Comparison of ENCODE assay signal across 8 cellular contexts in genomic region chrX:21926527-21927278, GRCh38. TPM values are rescaled to one million over a fixed set of nuclear protein-coding genes. Genes with fewer than 3 reads are reported as not detected.
DNase-seq lines count a peak whose midpoint lies in the region; ATAC-seq, FAIRE-seq and TF ChIP-seq lines count a peak whose summit lies in the region.

No MANE protein-coding gene starts in this region.

- H3K9me3 ChIP-seq in HEK293 (ENCODE audit: control insufficient read depth, insufficient read depth, low read depth, low read length) = no peaks in the 10 kb centered on the region
- no peaks in the 10 kb centered on the region for H3K9me3 ChIP-seq in subcutaneous abdominal adipose tissue (ENCODE audit: control insufficient read depth in 5 of 5, low read length in 5 of 5)

- no peak overlapping the region; the same call in 1 of the 2 replicates for H3K4me3 ChIP-seq in HEK293 (ENCODE audit: low read depth, low read length)
- H3K4me3 ChIP-seq in fibroblast of the aortic adventitia (ENCODE audit: low read depth, low read length) = peak overlapping the region; percentile 7
- H3K4me3 ChIP-seq in subcutaneous abdominal adipose tissue (ENCODE audit: low read depth in 1 of 5, low read length in 5 of 5) = peak overlapping the region in 1 of 5 donors; percentile 37

- H3K36me3 Mint-ChIP-seq in endothelial cell (ENCODE audit: low read depth, unreplicated experiment) = no peaks in the 10 kb centered on the region

- no peaks in the 10 kb centered on the region for H3K36me3 ChIP-seq in HEK293 (ENCODE audit: control insufficient read depth in 2 of 2, insufficient read depth in 1 of 2, low read length in 2 of 2)
- H3K36me3 ChIP-seq in subcutaneous abdominal adipose tissue (ENCODE audit: control insufficient read depth in 5 of 5, insufficient read depth in 5 of 5, low read length in 5 of 5) = no peaks in the 10 kb centered on the region

- no peak overlapping the region for H3K27ac Mint-ChIP-seq in endothelial cell (ENCODE audit: unreplicated experiment)

- intact Hi-C loops in left colon (cut with DNase I, micrococcal nuclease) = no loop called here

- H3K9me3 Mint-ChIP-seq in endothelial cell (ENCODE audit: unreplicated experiment) = no peaks in the 10 kb centered on the region

- no peak overlapping the region for H3K27ac ChIP-seq in HEK293 (ENCODE audit: extremely low read depth, low read depth, low read length)
- no peak overlapping the region for H3K27ac ChIP-seq in RWPE1
- H3K27ac ChIP-seq in subcutaneous abdominal adipose tissue (ENCODE audit: low read depth, low read length) = peak overlapping the region; percentile 45

- no peak for ATAC-seq in left colon

- no peak for TF ChIP-seq CTCF in HEK293 (tag by site-specific recombination; IDR thresholded peaks at IDR 0.05)
- TF ChIP-seq CTCF in RWPE1 (conservative IDR thresholded peaks at IDR 0.05; ENCODE audit: low read depth) = no peak
- no peak for TF ChIP-seq CTCF in fibroblast of the aortic adventitia (IDR thresholded peaks at IDR 0.05; ENCODE audit: insufficient read depth, low read length)
- no peak for TF ChIP-seq CTCF in endothelial cell (IDR thresholded peaks at IDR 0.05; ENCODE audit: unreplicated experiment)

- POLR2A ChIA-PET in HEK293 (lab: Yijun Ruan, JAX) = interaction anchor here (0.6 to 1.6 kb wide), 3 partner anchors 15 to 227 kb away, joined by 3 to 4 read pairs (median 3); no protein-coding TSS in a partner anchor
- POLR2A ChIA-PET in RWPE1 (lab: Yijun Ruan, JAX; ENCODE audit: low non-redundant PET) = no interaction called here

- H3K27me3 Mint-ChIP-seq in endothelial cell (ENCODE audit: unreplicated experiment) = peaks cover 2% of the 10 kb centered on the region

- H3K4me1 ChIP-seq in HEK293 (ENCODE audit: control insufficient read depth, insufficient read depth, low read length) (peaks cover 8% of the 10 kb centered on the region), subcutaneous abdominal adipose tissue (ENCODE audit: control insufficient read depth in 5 of 5, insufficient read depth in 5 of 5, low read length in 5 of 5) (no peaks in the 10 kb centered on the region)

- H3K9ac ChIP-seq in subcutaneous abdominal adipose tissue (ENCODE audit: low read length in 5 of 5) = peak overlapping the region in 1 of 5 donors; percentile 24

- CTCF ChIA-PET in HEK293 (lab: Yijun Ruan, JAX) = interaction anchor here (0.7 to 0.8 kb wide), 2 partner anchors 20 to 632 kb away, joined by 3 to 4 read pairs; no protein-coding TSS in a partner anchor
- CTCF ChIA-PET in RWPE1 (lab: Yijun Ruan, JAX) = no interaction called here

- DNase-seq in RWPE1 (ENCODE audit: low spot score) = peak; percentile 59
- peak; percentile 97 for DNase-seq in fibroblast of the aortic adventitia (ENCODE audit: low read depth)
- DNase-seq in activated CD8-positive, alpha-beta memory T cell treated with anti-CD3 and anti-CD28 coated beads for 24 hours = no peak
- no peak for DNase-seq in left colon
- DNase-seq in endothelial cell (ENCODE audit: low spot score) = no peak

- no peaks in the 10 kb centered on the region for H3K27me3 ChIP-seq in subcutaneous abdominal adipose tissue (ENCODE audit: control insufficient read depth in 5 of 5, insufficient read depth in 4 of 5, low read length in 5 of 5)

- H3K4me1 Mint-ChIP-seq in endothelial cell (ENCODE audit: unreplicated experiment) = no peaks in the 10 kb centered on the region

- no peak overlapping the region for H3K4me3 Mint-ChIP-seq in endothelial cell (ENCODE audit: unreplicated experiment)

- FAIRE-seq in G401.6 (lab: Jason Lieb, UNC) = peak; percentile 100

TF ChIP-seq in HEK293, 187 proteins besides CTCF, POLR2A, EP300 and RAD21 (continues in another document):
- TF ChIP-seq ZNF426 (tag by site-specific recombination; IDR thresholded peaks at IDR 0.05) (no peak), ZNF394 (tag by site-specific recombination; IDR thresholded peaks at IDR 0.05; ENCODE audit: borderline replicate concordance) (0 out of 2 replicates have a peak, but pooled peaks have one; percentile 10), ZNF248 (tag by site-specific recombination; IDR thresholded peaks at IDR 0.05) (no peak), ZNF292 (tag by site-specific recombination; IDR thresholded peaks at IDR 0.05; ENCODE audit: borderline replicate concordance, low read depth) (no peak), ZSCAN5A (tag by site-specific recombination; IDR thresholded peaks at IDR 0.05) (no peak), MYNN (tag by site-specific recombination; IDR thresholded peaks at IDR 0.05; ENCODE audit: borderline replicate concordance) (peak; percentile 82), ZSCAN30 (tag by site-specific recombination; IDR thresholded peaks at IDR 0.05) (no peak), ZNF23 (tag by site-specific recombination; IDR thresholded peaks at IDR 0.05; ENCODE audit: borderline replicate concordance) (no peak), ZNF211 (tag by site-specific recombination; IDR thresholded peaks at IDR 0.05; ENCODE audit: low read depth) (no peak), RBAK (tag by site-specific recombination; IDR thresholded peaks at IDR 0.05) (no peak), ZNF513 (tag by site-specific recombination; IDR thresholded peaks at IDR 0.05) (no peak), ZNF223 (tag by site-specific recombination; IDR thresholded peaks at IDR 0.05) (no peak), ZNF16 (tag by site-specific recombination; IDR thresholded peaks at IDR 0.05; ENCODE audit: low read depth) (no peak), ZNF510 (tag by site-specific recombination; IDR thresholded peaks at IDR 0.05; ENCODE audit: insufficient replicate concordance) (no peak), KLF10 (tag by site-specific recombination; IDR thresholded peaks at IDR 0.05) (peak; percentile 77), ZNF670 (tag by site-specific recombination; IDR thresholded peaks at IDR 0.05; ENCODE audit: low read depth) (no peak), ZNF544 (tag by site-specific recombination; IDR thresholded peaks at IDR 0.05) (no peak), ZNF626 (tag by site-specific recombination; IDR thresholded peaks at IDR 0.05) (no peak), ZFHX2 (tag by site-specific recombination; conservative IDR thresholded peaks at IDR 0.05) (no peak), GLI4 (tag by site-specific recombination; IDR thresholded peaks at IDR 0.05) (no peak), ZNF140 (tag by site-specific recombination; IDR thresholded peaks at IDR 0.05) (no peak), ZNF391 (tag by site-specific recombination; IDR thresholded peaks at IDR 0.05; ENCODE audit: borderline replicate concordance, low read depth) (no peak), ZNF341 (tag by site-specific recombination; IDR thresholded peaks at IDR 0.05; ENCODE audit: low read depth) (no peak), ZBTB17 (tag by site-specific recombination; IDR thresholded peaks at IDR 0.05) (no peak), TRIM28 (IDR thresholded peaks at IDR 0.05; ENCODE audit: borderline replicate concordance, low read length) (no peak), ZNF843 (tag by site-specific recombination; IDR thresholded peaks at IDR 0.05) (0 out of 2 replicates have a peak, but pooled peaks have one; percentile 39)
- TF ChIP-seq, protein P1, sequence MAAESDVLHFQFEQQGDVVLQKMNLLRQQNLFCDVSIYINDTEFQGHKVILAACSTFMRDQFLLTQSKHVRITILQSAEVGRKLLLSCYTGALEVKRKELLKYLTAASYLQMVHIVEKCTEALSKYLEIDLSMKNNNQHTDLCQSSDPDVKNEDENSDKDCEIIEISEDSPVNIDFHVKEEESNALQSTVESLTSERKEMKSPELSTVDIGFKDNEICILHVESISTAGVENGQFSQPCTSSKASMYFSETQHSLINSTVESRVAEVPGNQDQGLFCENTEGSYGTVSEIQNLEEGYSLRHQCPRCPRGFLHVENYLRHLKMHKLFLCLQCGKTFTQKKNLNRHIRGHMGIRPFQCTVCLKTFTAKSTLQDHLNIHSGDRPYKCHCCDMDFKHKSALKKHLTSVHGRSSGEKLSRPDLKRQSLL (tag by site-specific recombination; IDR thresholded peaks at IDR 0.05) = no peak
- TF ChIP-seq, protein P2, sequence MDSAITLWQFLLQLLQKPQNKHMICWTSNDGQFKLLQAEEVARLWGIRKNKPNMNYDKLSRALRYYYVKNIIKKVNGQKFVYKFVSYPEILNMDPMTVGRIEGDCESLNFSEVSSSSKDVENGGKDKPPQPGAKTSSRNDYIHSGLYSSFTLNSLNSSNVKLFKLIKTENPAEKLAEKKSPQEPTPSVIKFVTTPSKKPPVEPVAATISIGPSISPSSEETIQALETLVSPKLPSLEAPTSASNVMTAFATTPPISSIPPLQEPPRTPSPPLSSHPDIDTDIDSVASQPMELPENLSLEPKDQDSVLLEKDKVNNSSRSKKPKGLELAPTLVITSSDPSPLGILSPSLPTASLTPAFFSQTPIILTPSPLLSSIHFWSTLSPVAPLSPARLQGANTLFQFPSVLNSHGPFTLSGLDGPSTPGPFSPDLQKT (IDR thresholded peaks at IDR 0.05; ENCODE audit: borderline replicate concordance, low read depth, low read length) = no peak

RNA-seq across cellular contexts. Expression of gene SMS, which starts 13.8 kb away (rescaled TPM):
- total RNA-seq in fibroblast of the aortic adventitia (ENCODE audit: low replicate concordance) (46.3 and 214 TPM in 2 replicates), left colon (10 to 100 TPM; 55.4 to 56.3 TPM), endothelial cell (ENCODE audit: unreplicated experiment) (161 TPM)

Comparison
In these comparisons a context has a peak if more than half of its experiments do, and no peak if none do; other contexts are left out.
1. DNase-seq: peak in RWPE1 (single experiment) and fibroblast of the aortic adventitia (single experiment); none in activated CD8-positive, alpha-beta memory T cell treated with anti-CD3 and anti-CD28 coated beads for 24 hours (single experiment), left colon (0 of 2) and endothelial cell (single experiment).